ENCODE assay signal across 5 cellular contexts in the genomic region with DNA sequence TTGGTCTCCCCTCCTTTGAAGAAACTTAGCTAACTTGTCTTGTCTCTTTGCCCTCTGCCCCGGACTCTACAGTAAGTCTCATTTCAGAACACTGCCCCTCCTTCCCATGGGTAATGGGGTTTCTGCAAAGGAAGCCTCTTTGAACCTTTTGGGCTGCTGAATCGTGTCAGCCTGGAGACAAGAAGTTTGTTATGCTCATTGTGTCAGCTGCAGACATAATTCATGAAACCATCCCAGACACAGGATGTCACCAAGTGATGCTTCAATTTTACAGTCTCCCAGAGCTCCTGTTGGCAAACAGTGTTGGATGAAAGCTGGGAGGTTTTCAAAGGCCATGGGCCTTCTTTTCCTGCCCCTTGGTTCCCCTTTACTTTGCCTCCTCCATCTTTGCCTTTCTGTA.
"Had no signal": no experiment of that assay in that cellular context is flagged by ENCODE, and none has a peak within 500 bp of the region (broad histone marks: within the 10 kb centered on the region; RNA-seq: fewer than 3 reads in every experiment).

No MANE protein-coding gene starts in this region.

- H3K27ac ChIP-seq: HL-60 had no signal

- DNase-seq: H9, HCEC 1CT had no signal

- H3K4me3 Mint-ChIP-seq: GM23338, H9, IgD-negative memory B cell had no signal

- H3K36me3 Mint-ChIP-seq: IgD-negative memory B cell had no signal

- H3K4me1 Mint-ChIP-seq: GM23338, IgD-negative memory B cell had no signal

- H3K27ac Mint-ChIP-seq: GM23338, H9, IgD-negative memory B cell had no signal

- H3K27me3 Mint-ChIP-seq: IgD-negative memory B cell had no signal

- H3K4me3 ChIP-seq: GM23338 had no signal
